8 cellular contexts compared by ENCODE assay signal in genomic region chr14:97077253-97077653, GRCh38.
A peak's percentile ranks its signal among the peaks of the same experiment; 100 is the strongest.
DNase-seq lines count a peak whose midpoint lies in the region; ATAC-seq and TF ChIP-seq lines count a peak whose summit lies in the region.

No MANE protein-coding gene starts in this region.

- H3K9me3 ChIP-seq in smooth muscle cell (replicated peaks; ENCODE audit: low read depth): no peaks in the 10 kb centered on the region

- H4K20me1 ChIP-seq in smooth muscle cell (ENCODE audit: low read depth): no peaks in the 10 kb centered on the region

- peak overlapping the region; percentile 47 for H3K4me2 ChIP-seq in smooth muscle cell

- H3F3A ChIP-seq in smooth muscle cell (ENCODE audit: low read depth): no peaks in the 10 kb centered on the region

- no peak overlapping the region for H3K4me3 ChIP-seq in fibroblast of mammary gland (ENCODE audit: control insufficient read depth, low read depth, low read length)
- no peak overlapping the region for H3K4me3 ChIP-seq in smooth muscle cell

- WGBS in smooth muscle cell (ENCODE audit: low lambda C conversion rate): 14% methylated on average over 8 of the region's 8 CpGs

- peak; percentile 31 for DNase-seq in GM13977 (ENCODE audit: low spot score)
- peak; percentile 98 for DNase-seq in RPMI7951 (ENCODE audit: low read depth)
- peak; percentile 62 for DNase-seq in fibroblast of mammary gland (ENCODE audit: low read depth)
- DNase-seq in smooth muscle cell (lab: John Stamatoyannopoulos, UW; ENCODE audit: unreplicated experiment): peak; percentile 8
- no peak for DNase-seq in NCI-H524 (lab: John Stamatoyannopoulos, UW)
- no peak for DNase-seq in stimulated activated CD4-positive, alpha-beta T cell treated with anti-CD3 and anti-CD28 coated beads, Interleukin-4, amount 100 ng/mL, for 24 hours
- no peak for DNase-seq in activated CD8-positive, alpha-beta memory T cell treated with anti-CD3 and anti-CD28 coated beads, Interleukin-2, amount 50 U/mL, for 48 hours

- H3K4me1 ChIP-seq in smooth muscle cell (ENCODE audit: low read depth): peaks cover 14% of the 10 kb centered on the region

- TF ChIP-seq CTCF in GM13977 (IDR thresholded peaks at IDR 0.05; ENCODE audit: extremely low read depth, insufficient read depth, missing control alignments) (no peak), fibroblast of mammary gland (conservative IDR thresholded peaks at IDR 0.05; ENCODE audit: control insufficient read depth, insufficient read depth, low read depth, low read length) (no peak), smooth muscle cell (IDR thresholded peaks at IDR 0.05; ENCODE audit: borderline replicate concordance, insufficient read depth, poor library complexity, severe bottlenecking) (no peak)

- H2AFZ ChIP-seq in smooth muscle cell (ENCODE audit: low read depth): peak overlapping the region; percentile 55

- no peaks in the 10 kb centered on the region for H3K79me2 ChIP-seq in smooth muscle cell (ENCODE audit: low read depth)

- H3K27me3 ChIP-seq in smooth muscle cell (ENCODE audit: low read depth): no peaks in the 10 kb centered on the region

- in situ Hi-C loops in GM13977 (cut with MboI; ENCODE audit: low pct_unique_long_range_greater_than_20kb, low sequenced_read_pairs, unreplicated experiment): no loop called here

- peak; percentile 72 for ATAC-seq in HG02642 (IDR thresholded peaks at IDR 0.05; ENCODE audit: poor library complexity, unreplicated experiment)

- no peak overlapping the region for H3K9ac ChIP-seq in smooth muscle cell (ENCODE audit: low read depth)

- no peaks in the 10 kb centered on the region for H3K36me3 ChIP-seq in smooth muscle cell (ENCODE audit: low read depth)

- peak overlapping the region; percentile 71 for H3K27ac ChIP-seq in smooth muscle cell (ENCODE audit: low read depth)

Comparison
In these comparisons a context has a peak if more than half of its experiments do, and no peak if none do; other contexts are left out.
1. DNase-seq: peak in GM13977 (single experiment), RPMI7951 (single experiment), fibroblast of mammary gland (single experiment) and smooth muscle cell (single experiment); none in NCI-H524 (0 of 2), stimulated activated CD4-positive, alpha-beta T cell treated with anti-CD3 and anti-CD28 coated beads, Interleukin-4, amount 100 ng/mL, for 24 hours (single experiment) and activated CD8-positive, alpha-beta memory T cell treated with anti-CD3 and anti-CD28 coated beads, Interleukin-2, amount 50 U/mL, for 48 hours (single experiment).